8 cellular contexts compared by ENCODE assay signal in the genomic region with DNA sequence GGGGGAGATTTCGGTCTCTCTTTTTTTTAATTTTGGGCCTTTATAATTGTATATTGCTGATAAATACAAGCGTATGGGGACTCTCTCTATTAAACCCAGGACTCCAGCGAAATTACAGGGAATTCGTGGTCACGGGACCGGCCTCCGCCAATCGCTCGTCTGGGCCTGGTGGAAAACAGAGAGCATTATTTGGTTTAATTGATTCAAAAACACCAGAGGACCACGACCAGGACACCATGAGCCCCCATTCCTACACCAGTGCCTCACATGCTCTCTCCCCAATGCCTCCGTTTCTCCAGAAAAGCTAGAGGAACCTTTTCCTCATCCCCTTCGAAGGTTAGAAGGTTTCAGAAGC. TPM values are rescaled to one million over a fixed set of nuclear protein-coding genes. Genes with fewer than 3 reads are reported as not detected.
DNase-seq lines count a peak whose midpoint lies in the region; ATAC-seq lines count a peak whose summit lies in the region.

TSS of gene HOXB2 (minus strand) at position 88 of the 355 bp plus-strand sequence. CDS start 198 bp downstream, outside the sequence.

- ATAC-seq in activated T-cell treated with anti-CD3 and anti-CD28 coated beads, Interleukin-2, amount 50 U/mL, for 72 hours (replicated peaks in 1 of 2) = no peak
- no peak for ATAC-seq in GM21447 (IDR thresholded peaks at IDR 0.05; ENCODE audit: unreplicated experiment)

- H3K27ac Mint-ChIP-seq in activated T-cell treated with anti-CD3 and anti-CD28 coated beads, Interleukin-2, amount 50 U/mL, for 72 hours = peak within 1 kb of the TSS; percentile 96
- peak within 1 kb of the TSS; percentile 96 for H3K27ac Mint-ChIP-seq in activated T-helper 1 cell treated with anti-CD3 and anti-CD28 coated beads, Interleukin-12 subunit alpha, Interleukin-12 subunit beta, Interleukin-2, Interleukin-4 antibody, amounts not matched to agents 30 ng/mL and 10 ng/mL and 1 ng/mL, durations not matched to agents 14 hours and 24 hours and 36 hours

- peak within 1 kb of the TSS; percentile 68 to 98 (median 87) for H3K27ac ChIP-seq in skin epidermis

- DNase-seq in activated T-cell treated with anti-CD3 and anti-CD28 coated beads, Interleukin-2, amount 50 U/mL, for 72 hours = no peak
- DNase-seq in activated T-cell treated with anti-CD3 and anti-CD28 coated beads for 4 hours (no peak), hepatic stellate cell (ENCODE audit: low spot score) (peak; percentile 78), GM19240 (ENCODE audit: insufficient read length, low spot score) (no peak), germinal center (ENCODE audit: low spot score) (no peak)
- DNase-seq in activated T-helper 1 cell treated with anti-CD3 and anti-CD28 coated beads, Interleukin-12 subunit alpha, Interleukin-12 subunit beta, Interleukin-2, Interleukin-4 antibody, amounts not matched to agents 30 ng/mL and 10 ng/mL and 1 ng/mL, durations not matched to agents 14 hours and 24 hours and 36 hours (ENCODE audit: low spot score) = no peak

- peak within 1 kb of the TSS; percentile 90 to 96 for H3K4me3 Mint-ChIP-seq in activated T-cell treated with anti-CD3 and anti-CD28 coated beads, Interleukin-2, amount 50 U/mL, for 72 hours
- peak within 1 kb of the TSS; percentile 95 for H3K4me3 Mint-ChIP-seq in activated T-helper 1 cell treated with anti-CD3 and anti-CD28 coated beads, Interleukin-12 subunit alpha, Interleukin-12 subunit beta, Interleukin-2, Interleukin-4 antibody, amounts not matched to agents 30 ng/mL and 10 ng/mL and 1 ng/mL, durations not matched to agents 14 hours and 24 hours and 36 hours

- H3K4me1 Mint-ChIP-seq in activated T-cell treated with anti-CD3 and anti-CD28 coated beads, Interleukin-2, amount 50 U/mL, for 72 hours (ENCODE audit: low read depth) = peaks cover 57% of the 10 kb centered on the region
- H3K4me1 Mint-ChIP-seq in activated T-helper 1 cell treated with anti-CD3 and anti-CD28 coated beads, Interleukin-12 subunit alpha, Interleukin-12 subunit beta, Interleukin-2, Interleukin-4 antibody, amounts not matched to agents 30 ng/mL and 10 ng/mL and 1 ng/mL, durations not matched to agents 14 hours and 24 hours and 36 hours (ENCODE audit: low read depth) = peaks cover 63% of the 10 kb centered on the region

- H3K4me3 ChIP-seq in skin epidermis = peak within 1 kb of the TSS; percentile 42 to 72 (median 51)

- H3K36me3 Mint-ChIP-seq in activated T-cell treated with anti-CD3 and anti-CD28 coated beads, Interleukin-2, amount 50 U/mL, for 72 hours (ENCODE audit: insufficient read depth in 2 of 2) = peaks cover 8 to 10% of the 10 kb centered on the region in 2 donors
- H3K36me3 Mint-ChIP-seq in activated T-helper 1 cell treated with anti-CD3 and anti-CD28 coated beads, Interleukin-12 subunit alpha, Interleukin-12 subunit beta, Interleukin-2, Interleukin-4 antibody, amounts not matched to agents 30 ng/mL and 10 ng/mL and 1 ng/mL, durations not matched to agents 14 hours and 24 hours and 36 hours (ENCODE audit: low read depth) = peaks cover 17% of the 10 kb centered on the region

- H3K9me3 Mint-ChIP-seq in activated T-cell treated with anti-CD3 and anti-CD28 coated beads, Interleukin-2, amount 50 U/mL, for 72 hours = no peaks in the 10 kb centered on the region
- no peaks in the 10 kb centered on the region for H3K9me3 Mint-ChIP-seq in activated T-helper 1 cell treated with anti-CD3 and anti-CD28 coated beads, Interleukin-12 subunit alpha, Interleukin-12 subunit beta, Interleukin-2, Interleukin-4 antibody, amounts not matched to agents 30 ng/mL and 10 ng/mL and 1 ng/mL, durations not matched to agents 14 hours and 24 hours and 36 hours

- H3K27me3 Mint-ChIP-seq in activated T-cell treated with anti-CD3 and anti-CD28 coated beads, Interleukin-2, amount 50 U/mL, for 72 hours (ENCODE audit: low read depth) = peaks cover 3% of the 10 kb centered on the region
- peaks cover 8% of the 10 kb centered on the region for H3K27me3 Mint-ChIP-seq in activated T-helper 1 cell treated with anti-CD3 and anti-CD28 coated beads, Interleukin-12 subunit alpha, Interleukin-12 subunit beta, Interleukin-2, Interleukin-4 antibody, amounts not matched to agents 30 ng/mL and 10 ng/mL and 1 ng/mL, durations not matched to agents 14 hours and 24 hours and 36 hours (ENCODE audit: insufficient read depth)

- intact Hi-C loops in activated T-helper 1 cell treated with anti-CD3 and anti-CD28 coated beads, Interleukin-12 subunit alpha, Interleukin-12 subunit beta, Interleukin-2, Interleukin-4 antibody, amounts not matched to agents 30 ng/mL and 10 ng/mL and 1 ng/mL, durations not matched to agents 14 hours and 24 hours and 36 hours (cut with micrococcal nuclease) = loop anchor here (2.0 kb wide), 1 partner anchor 62 kb away; no protein-coding TSS in a partner anchor

RNA-seq across cellular contexts. Expression of gene HOXB2, which starts in this region (rescaled TPM):
- 10 to 100 TPM; 18.1 to 37.7 TPM for total RNA-seq in activated T-cell treated with anti-CD3 and anti-CD28 coated beads, Interleukin-2, amount 50 U/mL, for 72 hours
- total RNA-seq in activated T-helper 1 cell treated with anti-CD3 and anti-CD28 coated beads, Interleukin-12 subunit alpha, Interleukin-12 subunit beta, Interleukin-2, Interleukin-4 antibody, amounts not matched to agents 30 ng/mL and 10 ng/mL and 1 ng/mL, durations not matched to agents 14 hours and 24 hours and 36 hours = 32.5 and 32.8 TPM in 2 replicates
